ENCODE assay signal across 1 cellular context in the genomic region with DNA sequence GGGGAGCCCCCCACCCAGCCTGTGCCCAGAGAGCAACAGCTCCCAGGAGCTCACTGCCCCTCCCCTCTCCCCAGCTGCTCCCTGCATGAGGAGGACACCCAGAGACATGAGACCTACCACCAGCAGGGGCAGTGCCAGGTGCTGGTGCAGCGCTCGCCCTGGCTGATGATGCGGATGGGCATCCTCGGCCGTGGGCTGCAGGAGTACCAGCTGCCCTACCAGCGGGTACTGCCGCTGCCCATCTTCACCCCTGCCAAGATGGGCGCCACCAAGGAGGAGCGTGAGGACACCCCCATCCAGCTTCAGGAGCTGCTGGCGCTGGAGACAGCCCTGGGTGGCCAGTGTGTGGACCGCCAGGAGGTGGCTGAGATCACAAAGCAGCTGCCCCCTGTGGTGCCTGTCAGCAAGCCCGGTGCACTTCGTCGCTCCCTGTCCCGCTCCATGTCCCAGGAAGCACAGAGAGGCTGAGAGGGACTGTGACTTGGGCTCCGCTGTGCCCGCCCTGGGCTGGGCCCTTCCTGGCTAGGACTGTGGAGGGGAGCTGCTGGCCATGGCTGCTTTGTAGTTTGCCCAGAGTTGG.
TF ChIP-seq lines count a peak whose summit lies in the region.

No MANE protein-coding gene starts in this region.

TF ChIP-seq in IMR-90, 13 proteins besides CTCF, POLR2A, EP300 and RAD21:
- TF ChIP-seq MAFK (IDR thresholded peaks at IDR 0.05; ENCODE audit: low read depth, low read length): no peak
- TF ChIP-seq MAZ (IDR thresholded peaks at IDR 0.05; ENCODE audit: borderline replicate concordance, low read depth, low read length): no peak
- TF ChIP-seq BHLHE40 (IDR thresholded peaks at IDR 0.05; ENCODE audit: low read depth, low read length): no peak
- TF ChIP-seq SMC3 (IDR thresholded peaks at IDR 0.05; ENCODE audit: low read depth, low read length): no peak
- no peak for TF ChIP-seq MXI1 (IDR thresholded peaks at IDR 0.05; ENCODE audit: borderline replicate concordance, low read depth, low read length)
- TF ChIP-seq FOS (IDR thresholded peaks at IDR 0.05; ENCODE audit: low read depth, low read length): no peak
- TF ChIP-seq CHD1 (IDR thresholded peaks at IDR 0.05; ENCODE audit: low read depth, low read length): no peak
- no peak for TF ChIP-seq NFE2L2 (IDR thresholded peaks at IDR 0.05; ENCODE audit: low read depth, low read length)
- TF ChIP-seq, protein P1, sequence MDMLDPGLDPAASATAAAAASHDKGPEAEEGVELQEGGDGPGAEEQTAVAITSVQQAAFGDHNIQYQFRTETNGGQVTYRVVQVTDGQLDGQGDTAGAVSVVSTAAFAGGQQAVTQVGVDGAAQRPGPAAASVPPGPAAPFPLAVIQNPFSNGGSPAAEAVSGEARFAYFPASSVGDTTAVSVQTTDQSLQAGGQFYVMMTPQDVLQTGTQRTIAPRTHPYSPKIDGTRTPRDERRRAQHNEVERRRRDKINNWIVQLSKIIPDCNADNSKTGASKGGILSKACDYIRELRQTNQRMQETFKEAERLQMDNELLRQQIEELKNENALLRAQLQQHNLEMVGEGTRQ (IDR thresholded peaks at IDR 0.05; ENCODE audit: low read depth, low read length): no peak
TF ChIP-seq in IMR-90: peak in this region for 0.
